8 cellular contexts compared by ENCODE assay signal in the genomic region with DNA sequence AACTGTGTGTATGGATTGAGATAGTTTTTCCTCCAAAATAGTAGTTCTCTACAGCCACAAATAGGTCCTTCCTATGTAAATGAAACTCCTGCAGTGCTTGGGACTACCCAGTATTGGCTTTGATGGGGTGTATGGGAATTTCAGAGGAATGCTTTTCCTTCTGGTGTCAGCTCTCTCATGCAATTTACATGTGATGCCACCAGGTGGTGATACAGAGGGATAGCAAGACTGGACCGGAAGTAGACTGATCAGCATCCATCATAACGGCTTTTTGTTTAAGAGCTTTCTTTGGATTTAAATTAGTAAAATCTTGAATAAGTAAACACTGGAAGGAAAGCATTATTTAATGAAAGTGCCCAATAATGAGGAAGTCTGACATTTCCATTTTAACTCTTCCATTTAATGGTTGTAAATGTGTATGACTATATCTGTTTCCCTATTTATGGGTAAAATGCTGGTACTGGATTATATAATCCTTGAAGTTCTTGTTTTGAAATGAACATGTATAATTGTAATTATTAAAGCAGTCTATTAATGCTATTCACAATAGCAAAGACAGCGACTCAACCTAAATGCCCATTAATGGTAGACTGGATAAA. TPM values are rescaled to one million over a fixed set of nuclear protein-coding genes. Genes with fewer than 3 reads are reported as not detected.
DNase-seq lines count a peak whose midpoint lies in the region; ATAC-seq and TF ChIP-seq lines count a peak whose summit lies in the region.

No MANE protein-coding gene starts in this region.

- H3K4me3 Mint-ChIP-seq in endodermal cell = no peak overlapping the region

- WGBS in endodermal cell (ENCODE audit: insufficient coverage in 1 of 2, insufficient read length in 1 of 2), 2 experiments = 87 to 90% methylated on average over 2 to 3 of the region's 3 CpGs

- H3K27ac ChIP-seq in endodermal cell (ENCODE audit: low read depth, low read length) = no peak overlapping the region

- H3K9me3 Mint-ChIP-seq in endodermal cell = peaks cover 3% of the 10 kb centered on the region

- no peaks in the 10 kb centered on the region for H3K36me3 Mint-ChIP-seq in endodermal cell (ENCODE audit: low read depth)

- H3K36me3 ChIP-seq in endodermal cell (ENCODE audit: control insufficient read depth, insufficient read depth, low read length) = no peaks in the 10 kb centered on the region

- H3K27me3 ChIP-seq in endodermal cell (ENCODE audit: control insufficient read depth, insufficient read depth, low read length, poor library complexity, severe bottlenecking) = no peaks in the 10 kb centered on the region

- TF ChIP-seq CTCF in AG09309 (IDR thresholded peaks at IDR 0.05; ENCODE audit: control insufficient read depth, insufficient read depth, low read depth, low read length, missing control alignments) (peak; percentile 53), endodermal cell (conservative IDR thresholded peaks at IDR 0.05) (peak; percentile 79)

- no peak overlapping the region for H3K27ac Mint-ChIP-seq in endodermal cell

- H3K27me3 Mint-ChIP-seq in endodermal cell (ENCODE audit: insufficient read depth) = peaks cover 5% of the 10 kb centered on the region

- peaks cover 29% of the 10 kb centered on the region for H3K4me1 Mint-ChIP-seq in endodermal cell

- H3K4me1 ChIP-seq in endodermal cell (ENCODE audit: control insufficient read depth, insufficient read depth, low read length) = peaks cover 12% of the 10 kb centered on the region

- H3K9me3 ChIP-seq in endodermal cell (ENCODE audit: control insufficient read depth, low read length) = peaks cover 6% of the 10 kb centered on the region

- no peak overlapping the region for H3K9ac ChIP-seq in endodermal cell (ENCODE audit: extremely low read depth, low read length, poor library complexity, severe bottlenecking)

- ATAC-seq in GM19438 (IDR thresholded peaks at IDR 0.05; ENCODE audit: low read depth, unreplicated experiment) (peak; percentile 82), HG03442 (IDR thresholded peaks at IDR 0.05; ENCODE audit: unreplicated experiment) (no peak), left cardiac atrium (no peak), HG02571 (IDR thresholded peaks at IDR 0.05; ENCODE audit: unreplicated experiment) (no peak)

- H3K4me3 ChIP-seq in AG09309 (ENCODE audit: control insufficient read depth, low read depth, low read length) (no peak overlapping the region), endodermal cell (ENCODE audit: low read length) (no peak overlapping the region)

- DNase-seq in AG09309 (ENCODE audit: low read depth) (no peak), NCI-H1694 treated with DMSO at 0.1 percent for 48 hours (lab: John Stamatoyannopoulos, UW) (peak; percentile 35), endodermal cell (peak; percentile 63), left cardiac atrium (no peak), epidermal melanocyte (ENCODE audit: insufficient read length, low spot score) (no peak)

- intact Hi-C loops in left cardiac atrium (cut with DNase I) = no loop called here

RNA-seq across cellular contexts. Expression of a gene that starts 22.7 kb away (rescaled TPM):
- total RNA-seq in endodermal cell (1 to 10 TPM; 6.5 to 7.2 TPM), left cardiac atrium (10 to 100 TPM; 18.5 to 23.6 TPM)
- polyA plus RNA-seq in endodermal cell (2013, experiment 1 of 2) = 3.2 TPM
- polyA plus RNA-seq in endodermal cell (2013, experiment 2 of 2) = 4.3 TPM

Comparison
In these comparisons a context has a peak if more than half of its experiments do, and no peak if none do; other contexts are left out.
1. DNase-seq: peak in NCI-H1694 treated with DMSO at 0.1 percent for 48 hours (single experiment) and endodermal cell (single experiment); none in AG09309 (single experiment), left cardiac atrium (single experiment) and epidermal melanocyte (single experiment).